ENCODE assay signal across 24 cellular contexts in the genomic region with DNA sequence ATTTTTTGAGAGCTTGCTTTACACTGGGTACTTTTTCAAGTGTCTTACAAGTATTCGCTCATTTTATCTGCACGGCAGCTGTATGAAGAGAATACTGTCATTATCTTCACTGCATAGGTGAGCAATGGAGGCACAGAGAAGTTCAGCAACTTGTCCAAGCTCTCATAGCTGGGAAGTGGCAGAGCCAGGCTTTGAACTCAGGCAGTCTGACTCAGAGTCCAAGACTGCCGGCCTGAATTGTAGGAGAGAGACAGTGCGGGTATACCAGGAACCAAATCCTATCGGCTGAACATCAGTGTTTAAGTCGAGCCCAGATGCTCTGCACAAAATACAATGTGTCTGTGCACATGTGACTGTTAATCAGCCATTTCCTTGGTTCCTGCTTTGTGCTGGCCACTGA.
A peak's percentile ranks its signal among the peaks of the same experiment; 100 is the strongest.
DNase-seq lines count a peak whose midpoint lies in the region; ATAC-seq and TF ChIP-seq lines count a peak whose summit lies in the region.
"Had no signal": no experiment of that assay in that cellular context is flagged by ENCODE, and none has a peak within 500 bp of the region (broad histone marks: within the 10 kb centered on the region; RNA-seq: fewer than 3 reads in every experiment).

No MANE protein-coding gene starts in this region.

- H4K20me1 ChIP-seq in Loucy (ENCODE audit: insufficient read depth, low read length, poor library complexity, severe bottlenecking) = no peaks in the 10 kb centered on the region
- H4K20me1 ChIP-seq: BLaER1 treated with 17β-estradiol and CSF1 and Interleukin-3, amounts not matched to agents 10 nM and 100 nM had no signal

- no peak overlapping the region for H2AK5ac ChIP-seq in mesenchymal stem cell (ENCODE audit: low read length, severe bottlenecking)

- H2BK120ac ChIP-seq in mesenchymal stem cell (ENCODE audit: low read depth, low read length) = no peak overlapping the region

- no peak overlapping the region for H2AFZ ChIP-seq in Loucy (ENCODE audit: low read length)
- no peak overlapping the region for H2AFZ ChIP-seq in mesenchymal stem cell (ENCODE audit: low read depth, low read length)

- H3K9ac ChIP-seq in Loucy (ENCODE audit: low read depth, low read length, poor library complexity, severe bottlenecking) (peak overlapping the region; percentile 41), mesenchymal stem cell (ENCODE audit: low read length) (no peak overlapping the region), endodermal cell (ENCODE audit: extremely low read depth, low read length, poor library complexity, severe bottlenecking) (no peak overlapping the region)
- H3K9ac ChIP-seq: BLaER1 treated with 17β-estradiol and CSF1 and Interleukin-3, amounts not matched to agents 10 nM and 100 nM had no signal

- H3K9me3 Mint-ChIP-seq in endodermal cell = peaks cover 52% of the 10 kb centered on the region

- WGBS in mesenchymal stem cell = 89% methylated on average over 6 of the region's 6 CpGs
- WGBS in endodermal cell (ENCODE audit: insufficient coverage in 1 of 2, insufficient read length in 1 of 2), 2 experiments = 91 to 94% methylated on average over 6 of the region's 6 CpGs

- no peak overlapping the region for H3K4me3 ChIP-seq in right atrium auricular region
- H3K4me3 ChIP-seq in Loucy (ENCODE audit: low read length, poor library complexity, severe bottlenecking) = no peak overlapping the region
- no peak overlapping the region for H3K4me3 ChIP-seq in mesenchymal stem cell (ENCODE audit: insufficient read depth in 1 of 2, low read depth in 1 of 2, low read length in 2 of 2)
- H3K4me3 ChIP-seq in endodermal cell (ENCODE audit: low read length) = no peak overlapping the region
- H3K4me3 ChIP-seq: A549; BLaER1 treated with 17β-estradiol and CSF1 and Interleukin-3, amounts not matched to agents 10 nM and 100 nM; GM12878; HAP-1 had no signal

- peaks cover 2% of the 10 kb centered on the region for H3K27me3 Mint-ChIP-seq in endodermal cell (ENCODE audit: insufficient read depth)

- no peaks in the 10 kb centered on the region for H3K9me2 ChIP-seq in Loucy (replicated peaks; ENCODE audit: low read depth, low read length)

- H3K27ac ChIP-seq in right atrium auricular region (no peak overlapping the region), mesenchymal stem cell (ENCODE audit: low read length, poor library complexity, severe bottlenecking) (no peak overlapping the region), endodermal cell (ENCODE audit: low read depth, low read length) (no peak overlapping the region)
- H3K27ac ChIP-seq: A549; BLaER1 treated with 17β-estradiol and CSF1 and Interleukin-3, amounts not matched to agents 10 nM and 100 nM had no signal

- no peak for ATAC-seq in left ventricle myocardium superior
- ATAC-seq: A549, GM12878 had no signal

- H3F3A ChIP-seq in Loucy (ENCODE audit: low read depth) = 0 out of 2 replicates have a peak, but pooled peaks cover 5% of the 10 kb centered on the region

- H3K27me3 ChIP-seq in right atrium auricular region (no peaks in the 10 kb centered on the region), Loucy (ENCODE audit: insufficient read depth, low read length, poor library complexity, severe bottlenecking) (no peaks in the 10 kb centered on the region), mesenchymal stem cell (ENCODE audit: control insufficient read depth in 1 of 2, insufficient read depth in 1 of 2, low read length in 2 of 2) (peaks cover 0 to 3% of the 10 kb centered on the region in 2 experiments), endodermal cell (ENCODE audit: control insufficient read depth, insufficient read depth, low read length, poor library complexity, severe bottlenecking) (no peaks in the 10 kb centered on the region)
- H3K27me3 ChIP-seq: BE2C; BLaER1 treated with 17β-estradiol and CSF1 and Interleukin-3, amounts not matched to agents 10 nM and 100 nM had no signal

- H3K9me3 ChIP-seq in right atrium auricular region = no peaks in the 10 kb centered on the region
- H3K9me3 ChIP-seq in Loucy (ENCODE audit: insufficient read depth, low read depth, low read length) = peaks cover 10% of the 10 kb centered on the region; the same call in 1 of the 2 replicates
- no peaks in the 10 kb centered on the region for H3K9me3 ChIP-seq in mesenchymal stem cell (ENCODE audit: control insufficient read depth, low read length)
- H3K9me3 ChIP-seq in endodermal cell (ENCODE audit: control insufficient read depth, low read length) = peaks cover 55% of the 10 kb centered on the region
- H3K9me3 ChIP-seq: A549, HAP-1 had no signal

- no peak overlapping the region for H3K4me3 Mint-ChIP-seq in endodermal cell
- H3K4me3 Mint-ChIP-seq: CD14-positive monocyte; CD4-positive, alpha-beta T cell; CD8-positive, alpha-beta memory T cell; HFFc6 had no signal

- no peak overlapping the region for H2BK12ac ChIP-seq in mesenchymal stem cell (ENCODE audit: low read length in 2 of 2)

- no peak overlapping the region for H3K14ac ChIP-seq in mesenchymal stem cell (ENCODE audit: low read length in 2 of 2)

- no peak overlapping the region for H3K4me2 ChIP-seq in Loucy (ENCODE audit: low read depth, low read length, poor library complexity, severe bottlenecking)
- H3K4me2 ChIP-seq in mesenchymal stem cell (ENCODE audit: low read length, poor library complexity, severe bottlenecking) = no peak overlapping the region
- H3K4me2 ChIP-seq: A549; BLaER1 treated with 17β-estradiol and CSF1 and Interleukin-3, amounts not matched to agents 10 nM and 100 nM had no signal

- H3K4me1 Mint-ChIP-seq in endodermal cell = peaks cover 9% of the 10 kb centered on the region

- peak; percentile 23 for DNase-seq in right atrium auricular region (ENCODE audit: low spot score)
- DNase-seq in left ventricle myocardium superior = no peak
- DNase-seq in mesenchymal stem cell = no peak
- no peak for DNase-seq in amygdala (lab: John Stamatoyannopoulos, UW)
- DNase-seq in endodermal cell = no peak
- no peak for DNase-seq in activated naive CD4-positive, alpha-beta T cell treated with Interleukin-2 at 50 U/mL for 16 hours
- DNase-seq: 8988T; ACHN; AML-193; BE2C; CD4-positive, alpha-beta T cell; CD8-positive, alpha-beta memory T cell; DMS 273 treated with DMSO at 0.1 percent for 48 hours; DMS79; EL; GDM1; GOT3; HFFc6 had no signal

- H3K27ac Mint-ChIP-seq in endodermal cell = no peak overlapping the region
- H3K27ac Mint-ChIP-seq: CD14-positive monocyte; CD4-positive, alpha-beta T cell; CD8-positive, alpha-beta memory T cell; HFFc6 had no signal

- H2BK5ac ChIP-seq in mesenchymal stem cell (ENCODE audit: low read depth, low read length, poor library complexity, severe bottlenecking) = no peak overlapping the region

- TF ChIP-seq CTCF in right atrium auricular region (IDR thresholded peaks at IDR 0.05) (no peak), Loucy (conservative IDR thresholded peaks at IDR 0.05; ENCODE audit: low read length) (no peak), endodermal cell (conservative IDR thresholded peaks at IDR 0.05) (no peak)

- H3K36me3 ChIP-seq in right atrium auricular region (no peaks in the 10 kb centered on the region), Loucy (ENCODE audit: insufficient read depth, low read length) (no peaks in the 10 kb centered on the region; the same call in 1 of the 2 replicates), mesenchymal stem cell (ENCODE audit: control insufficient read depth in 1 of 2, insufficient read depth in 2 of 2, low read depth in 1 of 2, low read length in 2 of 2) (no peaks in the 10 kb centered on the region), endodermal cell (ENCODE audit: control insufficient read depth, insufficient read depth, low read length) (no peaks in the 10 kb centered on the region)
- H3K36me3 ChIP-seq: BE2C; BLaER1 treated with 17β-estradiol and CSF1 and Interleukin-3, amounts not matched to agents 10 nM and 100 nM; HAP-1 had no signal

- H3K4ac ChIP-seq in mesenchymal stem cell (ENCODE audit: low read depth in 1 of 2, low read length in 2 of 2) = no peak overlapping the region

- peaks cover 28% of the 10 kb centered on the region for H3K36me3 Mint-ChIP-seq in endodermal cell (ENCODE audit: low read depth)
- H3K36me3 Mint-ChIP-seq: CD14-positive monocyte had no signal

- intact Hi-C loops in left ventricle myocardium superior (cut with micrococcal nuclease) = no loop called here

- no peaks in the 10 kb centered on the region for H3K79me1 ChIP-seq in mesenchymal stem cell (replicated peaks; ENCODE audit: low read length, poor library complexity, severe bottlenecking)

- H4K91ac ChIP-seq in mesenchymal stem cell (ENCODE audit: low read length) = no peak overlapping the region

- H2BK15ac ChIP-seq in mesenchymal stem cell (ENCODE audit: low read depth, poor library complexity, severe bottlenecking) = no peak overlapping the region

- H4K8ac ChIP-seq in mesenchymal stem cell (ENCODE audit: low read length) = peak overlapping the region; percentile 57

- H3K23ac ChIP-seq in mesenchymal stem cell (ENCODE audit: low read length in 2 of 2) = no peak overlapping the region

- no peak overlapping the region for H3K18ac ChIP-seq in mesenchymal stem cell (ENCODE audit: low read depth in 1 of 2, low read length in 2 of 2)

- no peaks in the 10 kb centered on the region for H3K79me2 ChIP-seq in Loucy (ENCODE audit: insufficient read depth, low read length)

- H3K4me1 ChIP-seq in right atrium auricular region = no peaks in the 10 kb centered on the region
- peaks cover 46% of the 10 kb centered on the region for H3K4me1 ChIP-seq in Loucy (ENCODE audit: insufficient read depth, low read length, poor library complexity, severe bottlenecking)
- H3K4me1 ChIP-seq in mesenchymal stem cell (ENCODE audit: control insufficient read depth, insufficient read depth, low read depth, low read length) = no peaks in the 10 kb centered on the region
- no peaks in the 10 kb centered on the region for H3K4me1 ChIP-seq in endodermal cell (ENCODE audit: control insufficient read depth, insufficient read depth, low read length)
- H3K4me1 ChIP-seq: A549, BE2C, HAP-1 had no signal
